ENCODE assay signal across 1 cellular context in genomic region chr9:127794001-127794791, GRCh38.
TF ChIP-seq lines count a peak whose summit lies in the region.

No MANE protein-coding gene starts in this region.

TF ChIP-seq in K562, 482 proteins besides CTCF, POLR2A, EP300 and RAD21:
- TF ChIP-seq ELF2 (CRISPR knock-in tag; IDR thresholded peaks at IDR 0.05), result no peak
- no peak for TF ChIP-seq ZKSCAN3 (CRISPR knock-in tag; IDR thresholded peaks at IDR 0.05)
- 0 out of 2 replicates have a peak, but pooled peaks have one; percentile 22 for TF ChIP-seq ZBTB7A (IDR thresholded peaks at IDR 0.05; ENCODE audit: borderline replicate concordance, control insufficient read depth, low read depth, low read length)
- no peak for TF ChIP-seq MAFK (IDR thresholded peaks at IDR 0.05; ENCODE audit: low read length)
- TF ChIP-seq POLR2B (IDR thresholded peaks at IDR 0.05; ENCODE audit: low read depth, partially characterized antibody), result peak; percentile 39
- no peak for TF ChIP-seq ZNF318 (IDR thresholded peaks at IDR 0.05; ENCODE audit: borderline replicate concordance in 1 of 2, low read depth in 1 of 2)
- no peak for TF ChIP-seq CBX8 (IDR thresholded peaks at IDR 0.05; ENCODE audit: borderline replicate concordance, extremely low read depth, low read depth, low read length, poor library complexity, severe bottlenecking)
- no peak for TF ChIP-seq GTF2F1 (IDR thresholded peaks at IDR 0.05; ENCODE audit: low read depth, low read length)
- peak; percentile 38; the same call in 1 of the 2 replicates for TF ChIP-seq RBFOX2 (IDR thresholded peaks at IDR 0.05; ENCODE audit: low read depth, low read length)
- TF ChIP-seq KDM5B (IDR thresholded peaks at IDR 0.05; ENCODE audit: insufficient replicate concordance, low read depth, low read length), result peak; percentile 38
- TF ChIP-seq POLR2AphosphoS2 (IDR thresholded peaks at IDR 0.05; ENCODE audit: low read length), result peak; percentile 87; the same call in 1 of the 2 replicates
- TF ChIP-seq, protein P1, sequence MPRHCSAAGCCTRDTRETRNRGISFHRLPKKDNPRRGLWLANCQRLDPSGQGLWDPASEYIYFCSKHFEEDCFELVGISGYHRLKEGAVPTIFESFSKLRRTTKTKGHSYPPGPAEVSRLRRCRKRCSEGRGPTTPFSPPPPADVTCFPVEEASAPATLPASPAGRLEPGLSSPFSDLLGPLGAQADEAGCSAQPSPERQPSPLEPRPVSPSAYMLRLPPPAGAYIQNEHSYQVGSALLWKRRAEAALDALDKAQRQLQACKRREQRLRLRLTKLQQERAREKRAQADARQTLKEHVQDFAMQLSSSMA (CRISPR knock-in tag; IDR thresholded peaks at IDR 0.05), result no peak
- TF ChIP-seq POLR2G (IDR thresholded peaks at IDR 0.05; ENCODE audit: low read depth, low read length), result peak; percentile 39; the same call in 1 of the 2 replicates
- no peak for TF ChIP-seq SREBF2 (CRISPR knock-in tag; IDR thresholded peaks at IDR 0.05)
- TF ChIP-seq, protein P2, sequence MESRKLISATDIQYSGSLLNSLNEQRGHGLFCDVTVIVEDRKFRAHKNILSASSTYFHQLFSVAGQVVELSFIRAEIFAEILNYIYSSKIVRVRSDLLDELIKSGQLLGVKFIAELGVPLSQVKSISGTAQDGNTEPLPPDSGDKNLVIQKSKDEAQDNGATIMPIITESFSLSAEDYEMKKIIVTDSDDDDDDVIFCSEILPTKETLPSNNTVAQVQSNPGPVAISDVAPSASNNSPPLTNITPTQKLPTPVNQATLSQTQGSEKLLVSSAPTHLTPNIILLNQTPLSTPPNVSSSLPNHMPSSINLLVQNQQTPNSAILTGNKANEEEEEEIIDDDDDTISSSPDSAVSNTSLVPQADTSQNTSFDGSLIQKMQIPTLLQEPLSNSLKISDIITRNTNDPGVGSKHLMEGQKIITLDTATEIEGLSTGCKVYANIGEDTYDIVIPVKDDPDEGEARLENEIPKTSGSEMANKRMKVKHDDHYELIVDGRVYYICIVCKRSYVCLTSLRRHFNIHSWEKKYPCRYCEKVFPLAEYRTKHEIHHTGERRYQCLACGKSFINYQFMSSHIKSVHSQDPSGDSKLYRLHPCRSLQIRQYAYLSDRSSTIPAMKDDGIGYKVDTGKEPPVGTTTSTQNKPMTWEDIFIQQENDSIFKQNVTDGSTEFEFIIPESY (CRISPR knock-in tag; IDR thresholded peaks at IDR 0.05), result peak; percentile 60; the same call in 1 of the 2 replicates
- no peak for TF ChIP-seq ZNF316 (IDR thresholded peaks at IDR 0.05)
- TF ChIP-seq SUPT5H (IDR thresholded peaks at IDR 0.05), result peak; percentile 51
- TF ChIP-seq RBM25 (IDR thresholded peaks at IDR 0.05; ENCODE audit: low read depth, low read length, severe bottlenecking), result no peak
- TF ChIP-seq, protein P3, sequence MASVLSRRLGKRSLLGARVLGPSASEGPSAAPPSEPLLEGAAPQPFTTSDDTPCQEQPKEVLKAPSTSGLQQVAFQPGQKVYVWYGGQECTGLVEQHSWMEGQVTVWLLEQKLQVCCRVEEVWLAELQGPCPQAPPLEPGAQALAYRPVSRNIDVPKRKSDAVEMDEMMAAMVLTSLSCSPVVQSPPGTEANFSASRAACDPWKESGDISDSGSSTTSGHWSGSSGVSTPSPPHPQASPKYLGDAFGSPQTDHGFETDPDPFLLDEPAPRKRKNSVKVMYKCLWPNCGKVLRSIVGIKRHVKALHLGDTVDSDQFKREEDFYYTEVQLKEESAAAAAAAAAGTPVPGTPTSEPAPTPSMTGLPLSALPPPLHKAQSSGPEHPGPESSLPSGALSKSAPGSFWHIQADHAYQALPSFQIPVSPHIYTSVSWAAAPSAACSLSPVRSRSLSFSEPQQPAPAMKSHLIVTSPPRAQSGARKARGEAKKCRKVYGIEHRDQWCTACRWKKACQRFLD (CRISPR knock-in tag; IDR thresholded peaks at IDR 0.05), result no peak
- no peak for TF ChIP-seq YBX1 (IDR thresholded peaks at IDR 0.05)
- peak; percentile 49 for TF ChIP-seq CBFA2T3 (IDR thresholded peaks at IDR 0.05)
